15 cellular contexts compared by ENCODE assay signal in genomic region chr4:162103908-162104307, GRCh38. TPM values are rescaled to one million over a fixed set of nuclear protein-coding genes. Genes with fewer than 3 reads are reported as not detected.
"Had no signal": no experiment of that assay in that cellular context is flagged by ENCODE, and none has a peak within 500 bp of the region (broad histone marks: within the 10 kb centered on the region; RNA-seq: fewer than 3 reads in every experiment).

No MANE protein-coding gene starts in this region.

RNA-seq across cellular contexts. Expression of gene FSTL5, which starts 59.9 kb away (rescaled TPM):
- total RNA-seq: chondrocyte, dermis microvascular lymphatic vessel endothelial cell, esophagus mucosa, esophagus squamous epithelium, gastrocnemius medialis, heart right ventricle, kidney epithelial cell, left cardiac atrium, left lung, left ventricle myocardium superior, lower leg skin, lower lobe of right lung, lung microvascular endothelial cell, mesenteric fat pad had no signal
- polyA plus RNA-seq: immature natural killer cell had no signal
